In genomic region chr11:36129955-36130354, GRCh38 we compare ENCODE assay signal across 2 cellular contexts.
TF ChIP-seq lines count a peak whose summit lies in the region.

No MANE protein-coding gene starts in this region.

TF ChIP-seq in GM23338, 12 proteins besides CTCF, POLR2A, EP300 and RAD21:
- no peak for TF ChIP-seq REST (IDR thresholded peaks at IDR 0.05; ENCODE audit: unreplicated experiment)
- no peak for TF ChIP-seq ZNF114 (CRISPR knock-in tag; IDR thresholded peaks at IDR 0.05)
- no peak for TF ChIP-seq ZNF462 (CRISPR knock-in tag; IDR thresholded peaks at IDR 0.05)
- no peak for TF ChIP-seq EZH2phosphoT487 (IDR thresholded peaks at IDR 0.05; ENCODE audit: unreplicated experiment)
- TF ChIP-seq STAT1 (IDR thresholded peaks at IDR 0.05; ENCODE audit: unreplicated experiment) = no peak
- no peak for TF ChIP-seq POLR2AphosphoS5 (IDR thresholded peaks at IDR 0.05; ENCODE audit: low read depth)
- TF ChIP-seq ZNF331 (CRISPR knock-in tag; IDR thresholded peaks at IDR 0.05; ENCODE audit: low read depth) = no peak
- TF ChIP-seq EZH2 (IDR thresholded peaks at IDR 0.05; ENCODE audit: low read depth, unreplicated experiment) = no peak
- TF ChIP-seq JUNB (IDR thresholded peaks at IDR 0.05; ENCODE audit: unreplicated experiment) = no peak
- TF ChIP-seq CREB1 (CRISPR knock-in tag; IDR thresholded peaks at IDR 0.05; ENCODE audit: low read depth) = no peak
- no peak for TF ChIP-seq NANOG (IDR thresholded peaks at IDR 0.05; ENCODE audit: borderline replicate concordance)

TF ChIP-seq in IMR-90, 13 proteins besides CTCF, POLR2A, EP300 and RAD21:
- TF ChIP-seq ELK1 (IDR thresholded peaks at IDR 0.05; ENCODE audit: borderline replicate concordance, low read depth, low read length) (no peak), CHD1 (IDR thresholded peaks at IDR 0.05; ENCODE audit: low read depth, low read length) (no peak)
